In genomic region chr14:49907186-49907585, GRCh38 we compare ENCODE assay signal across 1 cellular context.
TF ChIP-seq lines count a peak whose summit lies in the region.

No MANE protein-coding gene starts in this region.

TF ChIP-seq in GM12878, 131 proteins besides CTCF, POLR2A, EP300 and RAD21:
- no peak for TF ChIP-seq ZBTB33 (IDR thresholded peaks at IDR 0.05)
- no peak for TF ChIP-seq MAX (IDR thresholded peaks at IDR 0.05; ENCODE audit: low read depth, low read length)
- TF ChIP-seq RELB (IDR thresholded peaks at IDR 0.05; ENCODE audit: low read depth), result no peak
